Comparison of ENCODE assay signal across 11 cellular contexts in genomic region chr15:29924750-29925149, GRCh38.
DNase-seq lines count a peak whose midpoint lies in the region; ATAC-seq and TF ChIP-seq lines count a peak whose summit lies in the region.
"Had no signal": no experiment of that assay in that cellular context is flagged by ENCODE, and none has a peak within 500 bp of the region (broad histone marks: within the 10 kb centered on the region; RNA-seq: fewer than 3 reads in every experiment).

No MANE protein-coding gene starts in this region.

- DNase-seq in NCI-H82 (lab: John Stamatoyannopoulos, UW): peak; percentile 16
- no peak for DNase-seq in NCI-H82 treated with DMSO at 0.1 percent for 48 hours (lab: John Stamatoyannopoulos, UW; ENCODE audit: unreplicated experiment)
- DNase-seq in astrocyte of the cerebellum (ENCODE audit: low read depth): peak; percentile 40
- peak; percentile 86 for DNase-seq in iPS-NIHi7 (ENCODE audit: extremely low spot score)
- DNase-seq in aorta: peak in 1 of 2 donors; percentile 54
- DNase-seq in GM10266 (ENCODE audit: extremely low spot score): no peak
- DNase-seq in CD4-positive, alpha-beta T cell: no peak
- DNase-seq in effector memory CD8-positive, alpha-beta T cell: no peak
- DNase-seq: activated T-cell treated with anti-CD3 and anti-CD28 coated beads, Interleukin-2, amount 50 U/mL, for 1 hour; CD4-positive, CD25-positive, alpha-beta regulatory T cell; NCI-H187 had no signal

- peak; percentile 69 for ATAC-seq in aorta (ENCODE audit: low FRiP score)
- no peak for ATAC-seq in CD4-positive, alpha-beta T cell (ENCODE audit: poor library complexity)
- no peak for ATAC-seq in effector memory CD8-positive, alpha-beta T cell (replicated peaks)

- in situ Hi-C loops in astrocyte of the cerebellum (cut with HindIII; ENCODE audit: low sequenced_read_pairs): no loop called here

- peak overlapping the region in 1 of 2 donors; percentile 47 for H3K27ac ChIP-seq in aorta (ENCODE audit: low read depth in 1 of 2, low read length in 2 of 2)
- no peak overlapping the region for H3K27ac ChIP-seq in CD4-positive, alpha-beta T cell (ENCODE audit: low read depth, low read length)

- no peak overlapping the region for H3K27ac Mint-ChIP-seq in CD4-positive, alpha-beta T cell
- no peak overlapping the region for H3K27ac Mint-ChIP-seq in effector memory CD8-positive, alpha-beta T cell
- H3K27ac Mint-ChIP-seq: CD4-positive, CD25-positive, alpha-beta regulatory T cell had no signal

- CTCF ChIA-PET in CD4-positive, alpha-beta T cell (lab: Charles Lee): no interaction called here

- peaks cover 67% of the 10 kb centered on the region for H3K27me3 Mint-ChIP-seq in CD4-positive, alpha-beta T cell
- peaks cover 0 to 37% of the 10 kb centered on the region in 2 donors for H3K27me3 Mint-ChIP-seq in effector memory CD8-positive, alpha-beta T cell

- H3K9me3 ChIP-seq in aorta (ENCODE audit: control insufficient read depth, low read length): no peaks in the 10 kb centered on the region
- H3K9me3 ChIP-seq in CD4-positive, alpha-beta T cell (ENCODE audit: control insufficient read depth, low read length): no peaks in the 10 kb centered on the region

- intact Hi-C loops in aorta (cut with DNase I): loop anchor here (2.0 to 10.0 kb wide), 4 partner anchors 42 to 177 kb away; partner anchors contain the start of gene TJP1 (in 1 of the 2)
- intact Hi-C loops in CD4-positive, alpha-beta T cell (cut with DNase I, micrococcal nuclease): loop anchor here (5.0 kb wide), 1 partner anchor 177 kb away; no protein-coding TSS in a partner anchor

- no peaks in the 10 kb centered on the region for H3K9me3 Mint-ChIP-seq in CD4-positive, alpha-beta T cell
- peaks cover 0 to 2% of the 10 kb centered on the region in 2 donors for H3K9me3 Mint-ChIP-seq in effector memory CD8-positive, alpha-beta T cell
- H3K9me3 Mint-ChIP-seq: CD4-positive, CD25-positive, alpha-beta regulatory T cell had no signal

- TF ChIP-seq CTCF in astrocyte of the cerebellum (IDR thresholded peaks at IDR 0.05; ENCODE audit: low read depth, low read length, missing control alignments) (no peak), GM10266 (IDR thresholded peaks at IDR 0.05; ENCODE audit: control insufficient read depth, insufficient read depth, low read depth, missing control alignments) (no peak)
- TF ChIP-seq CTCF in CD4-positive, alpha-beta T cell (IDR thresholded peaks at IDR 0.05): no peak

- 0 to 2% methylated on average over 4 of the region's 4 CpGs for WGBS in aorta, 2 donors

- no peaks in the 10 kb centered on the region for H3K4me1 Mint-ChIP-seq in CD4-positive, alpha-beta T cell (ENCODE audit: low read depth)
- H3K4me1 Mint-ChIP-seq in effector memory CD8-positive, alpha-beta T cell (ENCODE audit: low read depth in 2 of 2): no peaks in the 10 kb centered on the region
- H3K4me1 Mint-ChIP-seq: CD4-positive, CD25-positive, alpha-beta regulatory T cell had no signal

- no peaks in the 10 kb centered on the region for H3K36me3 Mint-ChIP-seq in CD4-positive, alpha-beta T cell (ENCODE audit: low read depth)
- no peaks in the 10 kb centered on the region for H3K36me3 Mint-ChIP-seq in effector memory CD8-positive, alpha-beta T cell (ENCODE audit: insufficient read depth)
- H3K36me3 Mint-ChIP-seq: CD4-positive, CD25-positive, alpha-beta regulatory T cell had no signal

- no peaks in the 10 kb centered on the region for H3K36me3 ChIP-seq in aorta (ENCODE audit: control insufficient read depth in 1 of 2, insufficient read depth in 2 of 2, low read length in 1 of 2)

- H3K27me3 ChIP-seq in aorta (ENCODE audit: control insufficient read depth in 1 of 2, insufficient read depth in 2 of 2, low read length in 1 of 2): no peaks in the 10 kb centered on the region
- H3K27me3 ChIP-seq in CD4-positive, alpha-beta T cell (ENCODE audit: control insufficient read depth, insufficient read depth, low read length): peaks cover 15% of the 10 kb centered on the region

- H3K4me1 ChIP-seq in aorta (ENCODE audit: control insufficient read depth in 1 of 2, insufficient read depth in 2 of 2, low read length in 2 of 2): peaks cover 2 to 5% of the 10 kb centered on the region in 2 donors

- POLR2A ChIA-PET in CD4-positive, alpha-beta T cell (lab: Charles Lee): no interaction called here

- no peak overlapping the region for H3K4me3 Mint-ChIP-seq in CD4-positive, alpha-beta T cell
- H3K4me3 Mint-ChIP-seq in effector memory CD8-positive, alpha-beta T cell: no peak overlapping the region
- H3K4me3 Mint-ChIP-seq: CD4-positive, CD25-positive, alpha-beta regulatory T cell had no signal

- H3K4me3 ChIP-seq in astrocyte of the cerebellum (ENCODE audit: low read depth, low read length): no peak overlapping the region
- no peak overlapping the region for H3K4me3 ChIP-seq in aorta (ENCODE audit: low read length in 2 of 2)

Comparison
In these comparisons a context has a peak if more than half of its experiments do, and no peak if none do; other contexts are left out.
1. DNase-seq: peak in NCI-H82 (single experiment), astrocyte of the cerebellum (single experiment) and iPS-NIHi7 (single experiment); none in NCI-H82 treated with DMSO at 0.1 percent for 48 hours (single experiment), GM10266 (single experiment), CD4-positive, alpha-beta T cell (0 of 10) and effector memory CD8-positive, alpha-beta T cell (0 of 3).